Comparison of ENCODE assay signal across 22 cellular contexts in the genomic region with DNA sequence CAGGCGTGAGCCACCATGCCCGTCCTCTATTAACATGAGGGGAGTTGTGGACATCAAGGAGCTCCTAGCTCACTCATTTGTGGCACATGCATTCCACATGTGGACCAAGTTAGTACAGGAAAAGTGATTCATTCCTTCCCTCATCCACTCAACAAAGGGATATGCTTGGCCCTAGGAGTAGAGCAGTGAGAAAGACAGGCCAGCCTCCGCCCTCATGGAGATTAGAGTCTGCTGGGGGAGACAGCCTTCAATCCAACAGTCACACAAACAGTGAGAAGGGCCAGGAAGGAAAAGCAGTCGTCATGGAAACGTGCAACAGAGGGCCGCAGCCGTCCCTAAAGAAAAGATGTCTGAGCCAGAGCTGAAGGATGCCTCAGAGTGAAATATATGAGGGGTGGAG.
DNase-seq lines count a peak whose midpoint lies in the region; ATAC-seq, FAIRE-seq and TF ChIP-seq lines count a peak whose summit lies in the region.
"Had no signal": no experiment of that assay in that cellular context is flagged by ENCODE, and none has a peak within 500 bp of the region (broad histone marks: within the 10 kb centered on the region; RNA-seq: fewer than 3 reads in every experiment).

No MANE protein-coding gene starts in this region.

- POLR2A ChIA-PET in IMR-90 (lab: Charles Lee; ENCODE audit: unreplicated experiment) = no interaction called here

- H2BK120ac ChIP-seq in IMR-90 (ENCODE audit: low read depth, low read length) (no peak overlapping the region), neuronal stem cell (ENCODE audit: low read depth, low read length) (no peak overlapping the region)

- in situ Hi-C loops in IMR-90 (cut with MboI; ENCODE audit: low sequenced_read_pairs) = no loop called here

- no peak overlapping the region for H2AK9ac ChIP-seq in IMR-90 (replicated peaks; ENCODE audit: low read depth, low read length, poor library complexity)

- no peak overlapping the region for H3K4me3 ChIP-seq in IMR-90 (ENCODE audit: insufficient read depth, low read depth, low read length)
- no peak overlapping the region for H3K4me3 ChIP-seq in fibroblast of mammary gland (ENCODE audit: control insufficient read depth, low read depth, low read length)
- no peak overlapping the region for H3K4me3 ChIP-seq in neuronal stem cell (ENCODE audit: low read length in 2 of 2)
- H3K4me3 ChIP-seq in kidney (ENCODE audit: low read length in 2 of 2) = no peak overlapping the region
- H3K4me3 ChIP-seq: skin epidermis, suprapubic skin had no signal

- H3K9me3 ChIP-seq in IMR-90 (ENCODE audit: control insufficient read depth, insufficient read depth, low read length) (no peaks in the 10 kb centered on the region), neuronal stem cell (replicated peaks in 1 of 2; ENCODE audit: control insufficient read depth in 2 of 2, insufficient read depth in 1 of 2, low read depth in 1 of 2, low read length in 2 of 2) (peaks cover 0 to 5% of the 10 kb centered on the region in 2 donors), kidney (ENCODE audit: control insufficient read depth in 1 of 2, low read length in 2 of 2) (no peaks in the 10 kb centered on the region)
- H3K9me3 ChIP-seq: suprapubic skin had no signal

- H4K91ac ChIP-seq in IMR-90 (ENCODE audit: insufficient read depth, low read depth, low read length) (no peak overlapping the region), neuronal stem cell (ENCODE audit: low read depth, low read length, poor library complexity) (no peak overlapping the region)

- peaks cover 0 to 34% of the 10 kb centered on the region in 2 experiments; a peak in 2 of 4 replicates for H3K79me1 ChIP-seq in IMR-90 (ENCODE audit: low read depth in 1 of 2, low read length in 2 of 2)
- H3K79me1 ChIP-seq in neuronal stem cell (ENCODE audit: low read depth, low read length) = no peaks in the 10 kb centered on the region

- CTCF ChIA-PET in IMR-90 (lab: Yijun Ruan, JAX) = no interaction called here

- ATAC-seq in IMR-90 (ENCODE audit: low read depth) (no peak), GM21529 (IDR thresholded peaks at IDR 0.05; ENCODE audit: unreplicated experiment) (no peak)
- ATAC-seq: esophagus mucosa had no signal

- peaks cover 7% of the 10 kb centered on the region for H3K36me3 ChIP-seq in IMR-90 (ENCODE audit: control insufficient read depth, insufficient read depth, low read length)
- peaks cover 6 to 42% of the 10 kb centered on the region in 2 donors for H3K36me3 ChIP-seq in neuronal stem cell (replicated peaks in 1 of 2; ENCODE audit: control insufficient read depth in 2 of 2, insufficient read depth in 2 of 2, low read length in 2 of 2)
- H3K36me3 ChIP-seq in kidney (ENCODE audit: control insufficient read depth in 1 of 2, insufficient read depth in 2 of 2, low read length in 2 of 2) = peaks cover 22 to 25% of the 10 kb centered on the region in 2 donors

- H3K9ac ChIP-seq in IMR-90 (ENCODE audit: low read depth, low read length) (no peak overlapping the region), neuronal stem cell (ENCODE audit: low read depth, low read length, poor library complexity) (no peak overlapping the region), kidney (ENCODE audit: low read length in 2 of 2) (no peak overlapping the region)
- H3K9ac ChIP-seq: KMS-11 had no signal

- no peak overlapping the region for H3K14ac ChIP-seq in IMR-90 (replicated peaks; ENCODE audit: low read depth, low read length)
- H3K14ac ChIP-seq in neuronal stem cell (ENCODE audit: low read length) = peak overlapping the region; percentile 22

- no peak for TF ChIP-seq CTCF in IMR-90 (conservative IDR thresholded peaks at IDR 0.05; ENCODE audit: low read depth, low read length)
- no peak for TF ChIP-seq CTCF in fibroblast of mammary gland (conservative IDR thresholded peaks at IDR 0.05; ENCODE audit: control insufficient read depth, insufficient read depth, low read depth, low read length)
- TF ChIP-seq CTCF in kidney (IDR thresholded peaks at IDR 0.05; ENCODE audit: borderline replicate concordance, extremely low read depth, insufficient read depth) = no peak

- TF ChIP-seq RAD21 in IMR-90 (IDR thresholded peaks at IDR 0.05; ENCODE audit: low read length) = no peak

- H2AFZ ChIP-seq in IMR-90 (replicated peaks; ENCODE audit: low read length, poor library complexity) = no peak overlapping the region
- H2AFZ ChIP-seq in neuronal stem cell (ENCODE audit: low read length) = no peak overlapping the region

- H3K4ac ChIP-seq in IMR-90 (ENCODE audit: low read depth, low read length) (peak overlapping the region; percentile 4; the same call in 1 of the 2 replicates), neuronal stem cell (ENCODE audit: low read length) (no peak overlapping the region)

- intact Hi-C loops in IMR-90 (cut with micrococcal nuclease) = no loop called here
- intact Hi-C loops in kidney (cut with DNase I) = no loop called here

- no peak overlapping the region for H4K5ac ChIP-seq in IMR-90 (ENCODE audit: low read depth, low read length)

- WGBS in IMR-90 (ENCODE audit: extremely low coverage in 2 of 2, insufficient read length in 1 of 2), 2 experiments = no CpG with 5 or more reads among the region's 7 CpGs
- no CpG with 5 or more reads among the region's 7 CpGs for WGBS in neuronal stem cell (ENCODE audit: extremely low coverage in 2 of 2, insufficient read length in 2 of 2, insufficient replicate concordance in 1 of 2), 2 donors

- H4K20me1 ChIP-seq in IMR-90 (ENCODE audit: insufficient read depth, low read length) = no peaks in the 10 kb centered on the region

- H3K27ac ChIP-seq in IMR-90 (ENCODE audit: insufficient read depth, low read length) = no peak overlapping the region
- no peak overlapping the region for H3K27ac ChIP-seq in neuronal stem cell (replicated peaks; ENCODE audit: low read length)
- H3K27ac ChIP-seq in kidney (ENCODE audit: low read depth in 2 of 2, low read length in 2 of 2) = no peak overlapping the region
- H3K27ac ChIP-seq: KMS-11, skin epidermis, suprapubic skin had no signal

- 0 out of 2 replicates have a peak overlapping the region, but pooled peaks have one; percentile 15 for H2BK20ac ChIP-seq in IMR-90 (ENCODE audit: low read depth, low read length)

- H3K23ac ChIP-seq in IMR-90 (ENCODE audit: low read depth, low read length) (no peak overlapping the region), neuronal stem cell (ENCODE audit: low read depth, low read length, poor library complexity) (no peak overlapping the region)

- peaks cover 22% of the 10 kb centered on the region for H3K9me1 ChIP-seq in IMR-90 (ENCODE audit: insufficient read depth, low read length)

- DNase-seq in EH (ENCODE audit: low read depth) (peak; percentile 46), IMR-90 (peak; percentile 39), fibroblast of mammary gland (ENCODE audit: low read depth) (peak; percentile 53), neuronal stem cell (ENCODE audit: low spot score) (peak; percentile 6), KG1 (lab: John Stamatoyannopoulos, UW) (no peak), kidney (no peak)
- DNase-seq: activated B cell treated with CpG ODN at 0.5 μM for 24 hours; activated CD4-positive, alpha-beta T cell treated with anti-CD3 and anti-CD28 coated beads, Interleukin-2, amount 50 U/mL, for 48 hours; activated CD8-positive, alpha-beta memory T cell treated with anti-CD3 and anti-CD28 coated beads, Interleukin-2, amount 50 U/mL, for 4 hours; activated naive CD8-positive, alpha-beta T cell treated with anti-CD3 and anti-CD28 coated beads, Interleukin-2, amount 10 ng/mL, durations not matched to agents 7 days and 5 days; effector CD8-positive, alpha-beta T cell; naive B cell; NCI-H1417 treated with DMSO at 0.1 percent for 48 hours; SHP77; stimulated activated CD4-positive, alpha-beta T cell treated with anti-CD3 and anti-CD28 coated beads, Interleukin-1b, Interleukin-23, amount 100 ng/mL, for 48 hours; T1000 had no signal

- no peak overlapping the region for H2BK12ac ChIP-seq in neuronal stem cell (ENCODE audit: low read length)

- H3K4me2 ChIP-seq in IMR-90 (ENCODE audit: low read depth, low read length) (no peak overlapping the region), neuronal stem cell (ENCODE audit: insufficient read depth, low read length, poor library complexity, severe bottlenecking) (no peak overlapping the region)
- H3K4me2 ChIP-seq: KMS-11 had no signal

- TF ChIP-seq POLR2A in IMR-90 (IDR thresholded peaks at IDR 0.05; ENCODE audit: low read depth, low read length) = no peak

- H3K18ac ChIP-seq in IMR-90 (ENCODE audit: low read depth, low read length) (no peak overlapping the region), neuronal stem cell (ENCODE audit: low read length) (peak overlapping the region; percentile 6)

- H4K8ac ChIP-seq in IMR-90 (ENCODE audit: low read depth in 2 of 2, low read length in 2 of 2) = no peak overlapping the region
- no peak overlapping the region for H4K8ac ChIP-seq in neuronal stem cell (ENCODE audit: low read depth, low read length)

- H2BK15ac ChIP-seq in IMR-90 (ENCODE audit: low read depth, low read length) (no peak overlapping the region), neuronal stem cell (ENCODE audit: low read length) (no peak overlapping the region)

- BruUV-seq in IMR-90 (replicated peaks; lab: Mats Ljungman, UMichigan) = no TSS peak

- no peak overlapping the region for H3K56ac ChIP-seq in IMR-90 (ENCODE audit: extremely low read depth, insufficient read depth, low read length)

- dilution Hi-C loops in IMR-90 (cut with HindIII; ENCODE audit: low sequenced_read_pairs, unreplicated experiment) = no loop called here

- H2AK5ac ChIP-seq in IMR-90 (ENCODE audit: low read depth, low read length) (0 out of 2 replicates have a peak overlapping the region, but pooled peaks have one; percentile 67), neuronal stem cell (ENCODE audit: low read depth, low read length) (no peak overlapping the region)

- H3K4me1 ChIP-seq in IMR-90 (ENCODE audit: control insufficient read depth, insufficient read depth, low read length) = peaks cover 23% of the 10 kb centered on the region
- H3K4me1 ChIP-seq in neuronal stem cell (ENCODE audit: control insufficient read depth in 2 of 2, insufficient read depth in 1 of 2, low read depth in 1 of 2, low read length in 2 of 2) = peaks cover 0 to 4% of the 10 kb centered on the region in 2 donors
- H3K4me1 ChIP-seq in kidney (ENCODE audit: control insufficient read depth in 1 of 2, insufficient read depth in 1 of 2, low read depth in 1 of 2, low read length in 2 of 2) = peaks cover 0 to 7% of the 10 kb centered on the region in 2 donors
- H3K4me1 ChIP-seq: suprapubic skin had no signal

- H3K27me3 ChIP-seq in IMR-90 (ENCODE audit: control insufficient read depth, insufficient read depth, low read length) (no peaks in the 10 kb centered on the region), neuronal stem cell (ENCODE audit: control insufficient read depth in 3 of 3, insufficient read depth in 3 of 3, low read depth in 1 of 3, low read length in 3 of 3) (no peaks in the 10 kb centered on the region)
- H3K27me3 ChIP-seq: suprapubic skin had no signal

- H2BK5ac ChIP-seq in IMR-90 (ENCODE audit: low read depth, low read length, poor library complexity, severe bottlenecking) = no peak overlapping the region
- H2BK5ac ChIP-seq in neuronal stem cell (ENCODE audit: low read length) = no peak overlapping the region

- no peak for FAIRE-seq in kidney (lab: Jason Lieb, UNC)
- FAIRE-seq: urothelium cell line had no signal

TF ChIP-seq in IMR-90, 13 proteins besides CTCF, POLR2A, EP300 and RAD21 (continues in another document):
- TF ChIP-seq CEBPB (IDR thresholded peaks at IDR 0.05; ENCODE audit: low read depth, low read length) = no peak
- TF ChIP-seq MAZ (IDR thresholded peaks at IDR 0.05; ENCODE audit: borderline replicate concordance, low read depth, low read length) = no peak

Comparison
In these comparisons a context has a peak if more than half of its experiments do, and no peak if none do; other contexts are left out.
1. DNase-seq: peak in EH (single experiment), IMR-90 (single experiment), fibroblast of mammary gland (single experiment) and neuronal stem cell (single experiment); none in KG1 (single experiment) and kidney (single experiment).